Comparison of ENCODE assay signal across 8 cellular contexts in the genomic region with DNA sequence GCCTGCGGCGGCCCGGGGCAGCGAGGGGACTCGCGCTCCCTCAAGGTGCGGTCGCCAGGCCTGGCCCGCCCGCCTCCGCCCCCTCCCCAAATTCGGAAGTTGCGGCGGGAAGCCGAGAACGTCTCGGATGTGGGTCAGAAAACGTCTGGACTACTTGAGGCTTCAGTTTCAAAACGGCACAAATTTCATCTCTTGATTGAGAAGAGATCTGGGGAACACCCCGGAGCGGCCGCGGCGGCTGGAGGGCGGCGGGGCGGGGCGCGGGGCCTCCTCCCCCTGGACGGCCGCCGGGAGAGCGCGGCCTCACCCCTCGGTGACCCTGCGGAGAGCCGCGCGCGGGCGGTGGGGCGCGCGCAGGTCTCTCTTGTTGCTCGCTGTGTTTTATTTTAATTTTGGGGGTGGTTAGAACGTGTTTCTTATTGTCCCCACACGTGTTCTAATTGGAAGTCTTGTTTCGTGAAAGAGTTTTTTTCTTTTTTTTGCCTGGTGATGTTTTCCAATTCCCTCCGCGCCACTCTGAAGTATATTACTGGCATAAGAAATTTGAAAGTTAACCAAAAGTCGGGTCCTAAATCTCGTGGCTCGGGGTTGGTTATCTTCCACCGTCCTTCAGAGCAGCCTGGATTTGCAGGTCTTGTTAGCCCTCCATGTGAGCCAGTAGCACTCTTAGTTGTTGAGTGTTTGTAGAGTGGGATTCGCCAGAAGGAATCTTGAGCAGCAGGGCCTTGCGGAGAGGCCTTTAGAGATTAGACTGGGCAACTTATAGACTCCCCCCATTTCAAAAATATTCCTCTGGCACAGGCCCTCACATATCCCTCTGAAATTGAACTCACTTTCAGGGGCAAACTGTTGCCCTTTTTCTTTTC. TPM values are rescaled to one million over a fixed set of nuclear protein-coding genes. Genes with fewer than 3 reads are reported as not detected.
DNase-seq lines count a peak whose midpoint lies in the region; ATAC-seq, FAIRE-seq and TF ChIP-seq lines count a peak whose summit lies in the region.

No MANE protein-coding gene starts in this region.

- CTCF ChIA-PET in HEK293 (lab: Yijun Ruan, JAX), result interaction anchor here (0.6 kb wide), 1 partner anchor 45 kb away, joined by 4 read pairs; no protein-coding TSS in a partner anchor

- WGBS in body of pancreas, 2 donors, result 5 to 13% methylated on average over 27 to 56 of the region's 56 CpGs

- POLR2A ChIA-PET in HEK293 (lab: Yijun Ruan, JAX), result no interaction called here

- H3K4me3 ChIP-seq in HEK293 (ENCODE audit: low read depth, low read length), result peak overlapping the region; percentile 33
- H3K4me3 ChIP-seq in body of pancreas, result no peak overlapping the region

- peaks cover 29% of the 10 kb centered on the region for H3K27me3 Mint-ChIP-seq in activated T-cell treated with anti-CD3 and anti-CD28 coated beads, Interleukin-2, amount 50 U/mL, for 4 hours (ENCODE audit: low read depth)
- peaks cover 50% of the 10 kb centered on the region for H3K27me3 Mint-ChIP-seq in type B pancreatic cell

- H3K9me3 ChIP-seq in HEK293 (ENCODE audit: control insufficient read depth, insufficient read depth, low read depth, low read length), result no peaks in the 10 kb centered on the region
- no peaks in the 10 kb centered on the region for H3K9me3 ChIP-seq in body of pancreas

- H3K27me3 ChIP-seq in body of pancreas, result no peaks in the 10 kb centered on the region

- TF ChIP-seq CTCF in HEK293 (tag by site-specific recombination; IDR thresholded peaks at IDR 0.05) (no peak), type B pancreatic cell (conservative IDR thresholded peaks at IDR 0.05) (no peak), body of pancreas (IDR thresholded peaks at IDR 0.05) (no peak)

- H3K27ac Mint-ChIP-seq in type B pancreatic cell, result peak overlapping the region; percentile 51

- H3K36me3 Mint-ChIP-seq in activated T-cell treated with anti-CD3 and anti-CD28 coated beads, Interleukin-2, amount 50 U/mL, for 4 hours (ENCODE audit: insufficient read depth), result peaks cover 4% of the 10 kb centered on the region
- no peaks in the 10 kb centered on the region for H3K36me3 Mint-ChIP-seq in type B pancreatic cell

- intact Hi-C loops in body of pancreas (cut with DNase I), result no loop called here

- ATAC-seq in activated T-cell treated with anti-CD3 and anti-CD28 coated beads, Interleukin-2, amount 50 U/mL, for 4 hours, result no peak
- no peak for ATAC-seq in body of pancreas

- no peaks in the 10 kb centered on the region for H3K4me1 ChIP-seq in HEK293 (ENCODE audit: control insufficient read depth, insufficient read depth, low read length)
- H3K4me1 ChIP-seq in body of pancreas, result no peaks in the 10 kb centered on the region

- FAIRE-seq in urothelium cell line (lab: Jason Lieb, UNC), result no peak

- DNase-seq in CD1c-positive myeloid dendritic cell (ENCODE audit: extremely low spot score) (peak; percentile 49), iris pigment epithelial cell (ENCODE audit: low read depth) (peak; percentile 43), type B pancreatic cell (ENCODE audit: extremely low spot score, unreplicated experiment) (no peak), body of pancreas (no peak), T-helper 9 cell (no peak), urothelium cell line (ENCODE audit: low spot score) (no peak)
- DNase-seq in activated T-cell treated with anti-CD3 and anti-CD28 coated beads, Interleukin-2, amount 50 U/mL, for 4 hours, result no peak

- H3K27ac ChIP-seq in HEK293 (ENCODE audit: extremely low read depth, low read depth, low read length) (no peak overlapping the region; the same call in 1 of the 2 replicates), body of pancreas (no peak overlapping the region)

- peaks cover 3% of the 10 kb centered on the region for H3K9me3 Mint-ChIP-seq in activated T-cell treated with anti-CD3 and anti-CD28 coated beads, Interleukin-2, amount 50 U/mL, for 4 hours
- peaks cover 3% of the 10 kb centered on the region for H3K9me3 Mint-ChIP-seq in type B pancreatic cell

- peak overlapping the region; percentile 77 for H3K4me3 Mint-ChIP-seq in activated T-cell treated with anti-CD3 and anti-CD28 coated beads, Interleukin-2, amount 50 U/mL, for 4 hours
- peak overlapping the region; percentile 89 for H3K4me3 Mint-ChIP-seq in type B pancreatic cell

- H3K4me1 Mint-ChIP-seq in activated T-cell treated with anti-CD3 and anti-CD28 coated beads, Interleukin-2, amount 50 U/mL, for 4 hours (ENCODE audit: low read depth), result peaks cover 33% of the 10 kb centered on the region
- H3K4me1 Mint-ChIP-seq in type B pancreatic cell (ENCODE audit: unreplicated experiment), result no peaks in the 10 kb centered on the region

- no peak for TF ChIP-seq POLR2A in body of pancreas (IDR thresholded peaks at IDR 0.05)

- H3K36me3 ChIP-seq in HEK293 (ENCODE audit: control insufficient read depth in 2 of 2, insufficient read depth in 1 of 2, low read length in 2 of 2) (no peaks in the 10 kb centered on the region), body of pancreas (replicated peaks in 1 of 2; ENCODE audit: insufficient read depth in 1 of 2, low read depth in 2 of 2) (no peaks in the 10 kb centered on the region)

TF ChIP-seq in HEK293, 187 proteins besides CTCF, POLR2A, EP300 and RAD21:
- TF ChIP-seq ZNF626 (tag by site-specific recombination; IDR thresholded peaks at IDR 0.05) (no peak), ZBTB26 (tag by site-specific recombination; optimal IDR thresholded peaks at IDR 0.05) (peak; percentile 50), ZNF580 (tag by site-specific recombination; IDR thresholded peaks at IDR 0.05) (no peak), ZNF335 (tag by site-specific recombination; conservative IDR thresholded peaks at IDR 0.05) (0 out of 2 replicates have a peak, but pooled peaks have one; percentile 23), ZIC2 (tag by site-specific recombination; IDR thresholded peaks at IDR 0.05) (peak; percentile 23; the same call in 1 of the 2 replicates), ZBTB17 (tag by site-specific recombination; IDR thresholded peaks at IDR 0.05) (no peak), KLF8 (tag by site-specific recombination; IDR thresholded peaks at IDR 0.05) (0 out of 2 replicates have a peak, but pooled peaks have one; percentile 19), ZNF23 (tag by site-specific recombination; IDR thresholded peaks at IDR 0.05; ENCODE audit: borderline replicate concordance) (no peak), ZNF311 (tag by site-specific recombination; IDR thresholded peaks at IDR 0.05; ENCODE audit: borderline replicate concordance) (no peak), KLF1 (tag by site-specific recombination; IDR thresholded peaks at IDR 0.05) (peak; percentile 25; the same call in 1 of the 2 replicates)

RNA-seq across cellular contexts. Expression of gene PCBP3, which starts 0.7 kb away (rescaled TPM):
- 1 to 10 TPM; 2.7 to 5.7 (median 4.8) TPM for total RNA-seq in activated T-cell treated with anti-CD3 and anti-CD28 coated beads, Interleukin-2, amount 50 U/mL, for 4 hours
- total RNA-seq in type B pancreatic cell (ENCODE audit: low replicate concordance) (2.1 and 5.5 TPM in 2 replicates), body of pancreas (1 to 10 TPM; 1.3 to 4.6 TPM)

Comparison
In these comparisons a context has a peak if more than half of its experiments do, and no peak if none do; other contexts are left out.
1. DNase-seq: peak in CD1c-positive myeloid dendritic cell (single experiment) and iris pigment epithelial cell (single experiment); none in activated T-cell treated with anti-CD3 and anti-CD28 coated beads, Interleukin-2, amount 50 U/mL, for 4 hours (single experiment), type B pancreatic cell (single experiment), body of pancreas (0 of 4), T-helper 9 cell (single experiment) and urothelium cell line (single experiment).